Comparison of ENCODE assay signal across 8 cellular contexts in the genomic region with DNA sequence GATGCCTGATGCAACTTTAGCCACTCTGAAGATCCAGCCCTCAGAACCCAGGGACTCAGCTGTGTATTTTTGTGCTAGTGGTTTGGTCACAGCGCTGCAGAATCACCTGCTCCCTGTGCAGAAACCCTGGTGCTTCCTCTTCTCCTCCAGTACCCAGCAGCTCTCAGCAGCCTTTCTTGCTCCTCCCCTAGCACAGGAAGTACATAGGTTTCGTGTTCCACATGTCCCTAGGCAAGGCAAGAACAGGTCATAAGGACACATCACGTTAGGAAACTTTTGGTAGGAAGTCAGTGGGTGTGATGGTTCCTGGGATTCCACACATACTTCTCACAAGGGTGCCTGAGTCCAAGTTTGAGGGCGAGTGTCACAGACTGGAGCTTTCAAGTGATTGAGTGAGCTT.
DNase-seq lines count a peak whose midpoint lies in the region; ATAC-seq and TF ChIP-seq lines count a peak whose summit lies in the region.

No MANE protein-coding gene starts in this region.

- TF ChIP-seq EP300 in gastroesophageal sphincter (IDR thresholded peaks at IDR 0.05): no peak

- H3K27me3 ChIP-seq in fibroblast of lung (ENCODE audit: control insufficient read depth, insufficient read depth, low read length) (no peaks in the 10 kb centered on the region), gastroesophageal sphincter (no peaks in the 10 kb centered on the region)

- no peaks in the 10 kb centered on the region for H4K20me1 ChIP-seq in fibroblast of lung (ENCODE audit: control insufficient read depth, extremely low read depth, insufficient read depth, low read length)

- H3K4me3 ChIP-seq in fibroblast of lung (replicated peaks in 1 of 4; ENCODE audit: control extremely low read depth in 1 of 4, insufficient read depth in 1 of 4, low read depth in 3 of 4, low read length in 4 of 4): no peak overlapping the region
- H3K4me3 ChIP-seq in gastroesophageal sphincter: no peak overlapping the region

- peak; percentile 28 to 56 for DNase-seq in NOMO-1 (lab: John Stamatoyannopoulos, UW; ENCODE audit: unreplicated experiment in 2 of 2)
- DNase-seq in fibroblast of lung (ENCODE audit: low read depth in 2 of 2): peak in 1 of 2 donors; percentile 45
- no peak for DNase-seq in HUDEP-2 (lab: John Stamatoyannopoulos, UW; ENCODE audit: unreplicated experiment in 76 of 76)
- DNase-seq in NCI-H1436 (lab: John Stamatoyannopoulos, UW): no peak
- DNase-seq in nucleus accumbens (lab: John Stamatoyannopoulos, UW): no peak

- H3K27ac ChIP-seq in fibroblast of lung (ENCODE audit: insufficient read depth, low read length) (no peak overlapping the region), gastroesophageal sphincter (no peak overlapping the region)

- TF ChIP-seq CTCF in fibroblast of lung (conservative IDR thresholded peaks at IDR 0.05 in 1 of 2, IDR thresholded peaks at IDR 0.05 in 1 of 2; ENCODE audit: low read depth in 1 of 2, low read length in 2 of 2): no peak
- TF ChIP-seq CTCF in gastroesophageal sphincter (IDR thresholded peaks at IDR 0.05): no peak

- H3K79me2 ChIP-seq in fibroblast of lung (ENCODE audit: control insufficient read depth, insufficient read depth, low read length): no peaks in the 10 kb centered on the region

- H2AFZ ChIP-seq in fibroblast of lung (ENCODE audit: low read length): peak overlapping the region; percentile 75

- no peak for TF ChIP-seq POLR2A in gastroesophageal sphincter (IDR thresholded peaks at IDR 0.05)

- H3K36me3 ChIP-seq in fibroblast of lung (ENCODE audit: control insufficient read depth, insufficient read depth, low read length) (no peaks in the 10 kb centered on the region), gastroesophageal sphincter (no peaks in the 10 kb centered on the region)

- H3K9ac ChIP-seq in fibroblast of lung (ENCODE audit: insufficient read depth, low read length): no peak overlapping the region

- ATAC-seq in GM18867 (IDR thresholded peaks at IDR 0.05; ENCODE audit: unreplicated experiment): peak; percentile 58
- peak; percentile 70 for ATAC-seq in HG02610 (IDR thresholded peaks at IDR 0.05; ENCODE audit: unreplicated experiment)
- ATAC-seq in gastroesophageal sphincter: no peak

- no peak overlapping the region for H3K4me2 ChIP-seq in fibroblast of lung (ENCODE audit: extremely low read depth, insufficient read depth, low read length)

- H3K9me3 ChIP-seq in fibroblast of lung (ENCODE audit: control insufficient read depth, insufficient read depth, low read depth, low read length): no peaks in the 10 kb centered on the region
- no peaks in the 10 kb centered on the region for H3K9me3 ChIP-seq in gastroesophageal sphincter

- H3K4me1 ChIP-seq in fibroblast of lung (ENCODE audit: control insufficient read depth, extremely low read depth, insufficient read depth, low read length) (peaks cover 9% of the 10 kb centered on the region), gastroesophageal sphincter (no peaks in the 10 kb centered on the region)

- WGBS in gastroesophageal sphincter (ENCODE audit: low coverage in 1 of 2), 2 donors: 35 to 39% methylated on average over 3 of the region's 4 CpGs

Comparison
In these comparisons a context has a peak if more than half of its experiments do, and no peak if none do; other contexts are left out.
1. DNase-seq: peak in NOMO-1 (2 of 2); none in HUDEP-2 (0 of 76), NCI-H1436 (single experiment) and nucleus accumbens (0 of 56).